8 cellular contexts compared by ENCODE assay signal in the genomic region with DNA sequence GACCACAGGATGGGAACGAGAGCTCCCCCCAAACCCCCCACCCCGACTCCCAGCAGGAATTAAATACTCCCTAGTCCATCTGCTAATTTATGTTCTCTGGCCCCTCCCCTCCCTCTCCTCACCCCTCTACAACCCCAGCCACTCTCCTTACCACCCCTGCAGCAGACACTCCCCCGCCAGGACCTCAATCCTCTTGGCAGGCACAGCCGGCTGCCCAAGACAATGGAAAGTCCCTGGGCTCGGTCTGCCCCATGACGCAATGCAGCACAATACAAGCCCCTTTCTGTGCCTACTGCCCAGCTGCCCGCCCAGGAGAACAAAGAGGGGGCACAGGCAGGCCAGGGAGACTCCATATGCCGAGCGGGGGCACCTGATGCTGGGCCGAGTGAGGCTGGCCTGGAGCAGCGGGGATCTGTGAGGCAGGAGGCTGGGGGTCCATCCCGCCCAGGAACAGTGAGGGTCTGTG. TPM values are rescaled to one million over a fixed set of nuclear protein-coding genes. Genes with fewer than 3 reads are reported as not detected.
DNase-seq lines count a peak whose midpoint lies in the region; ATAC-seq and TF ChIP-seq lines count a peak whose summit lies in the region.

No MANE protein-coding gene starts in this region.

- H3K4me3 ChIP-seq in HFF-Myc (replicated peaks; ENCODE audit: low read depth, low read length) (no peak overlapping the region), adrenal gland (no peak overlapping the region)

- TF ChIP-seq POLR2A in adrenal gland (IDR thresholded peaks at IDR 0.05) = no peak

- no peak for TF ChIP-seq CTCF in HFF-Myc (IDR thresholded peaks at IDR 0.05; ENCODE audit: low read depth, low read length, missing control alignments)
- TF ChIP-seq CTCF in adrenal gland (IDR thresholded peaks at IDR 0.05) = no peak

- DNase-seq in HFF-Myc (ENCODE audit: extremely low read depth, low read depth) (peak; percentile 51), adrenal gland (peak; percentile 41 to 89 (median 67)), left cardiac atrium (peak; percentile 77), putamen (ENCODE audit: low spot score) (peak; percentile 98), HT-29 (ENCODE audit: low spot score) (no peak), KBM-7 (no peak), NCI-H187 treated with DMSO at 0.1 percent for 48 hours (lab: John Stamatoyannopoulos, UW) (no peak)
- DNase-seq in activated effector memory CD4-positive, alpha-beta T cell treated with Interleukin-2 at 50 U/mL for 16 hours = no peak

- H3K4me1 ChIP-seq in adrenal gland (replicated peaks in 1 of 2) = peaks cover 4 to 27% of the 10 kb centered on the region in 2 donors

- peak overlapping the region in 2 of 5 donors; percentile 75 to 82 for H3K27ac ChIP-seq in adrenal gland

- ATAC-seq in left cardiac atrium = peak; percentile 75 to 78

- no peaks in the 10 kb centered on the region for H3K9me3 ChIP-seq in adrenal gland (replicated peaks in 1 of 3)

- no peaks in the 10 kb centered on the region for H3K27me3 ChIP-seq in adrenal gland

- H3K36me3 ChIP-seq in adrenal gland (replicated peaks in 1 of 2) = no peaks in the 10 kb centered on the region

- in situ Hi-C loops in KBM-7 (cut with MboI; ENCODE audit: low pct_unique_long_range_greater_than_20kb, low sequenced_read_pairs) = no loop called here

- 52 to 59% (median 57%) methylated on average over 3 to 12 of the region's 12 CpGs for WGBS in adrenal gland, 4 donors

- intact Hi-C loops in adrenal gland (cut with DNase I) = no loop called here
- intact Hi-C loops in left cardiac atrium (cut with DNase I) = no loop called here

RNA-seq across cellular contexts. Expression of gene CDC42EP4, which starts 30.3 kb away (rescaled TPM):
- 100 to 1,000 TPM in 6 of 8 donors, 10 to 100 TPM in 2; 87.4 to 172 (median 118) TPM for total RNA-seq in adrenal gland
- polyA plus RNA-seq in adrenal gland = 10 to 100 TPM; 24.4 to 43.0 (median 37.6) TPM
- 10 to 100 TPM; 44.9 to 80.5 TPM for total RNA-seq in left cardiac atrium
- 98.2 and 109 TPM in 2 replicates for total RNA-seq in HT-29 (2014; rRNA removed; shearing (Covaris generic))

Comparison
In these comparisons a context has a peak if more than half of its experiments do, and no peak if none do; other contexts are left out.
1. DNase-seq: peak in HFF-Myc (single experiment), adrenal gland (7 of 7), left cardiac atrium (single experiment) and putamen (single experiment); none in HT-29 (single experiment), activated effector memory CD4-positive, alpha-beta T cell treated with Interleukin-2 at 50 U/mL for 16 hours (single experiment), KBM-7 (single experiment) and NCI-H187 treated with DMSO at 0.1 percent for 48 hours (single experiment).